ENCODE assay signal across 22 cellular contexts in genomic region chr15:28185148-28185895, GRCh38.
DNase-seq lines count a peak whose midpoint lies in the region; ATAC-seq, FAIRE-seq and TF ChIP-seq lines count a peak whose summit lies in the region.
"Had no signal": no experiment of that assay in that cellular context is flagged by ENCODE, and none has a peak within 500 bp of the region (broad histone marks: within the 10 kb centered on the region; RNA-seq: fewer than 3 reads in every experiment).

No MANE protein-coding gene starts in this region.

- H3F3A ChIP-seq in GM23248 (ENCODE audit: insufficient read depth), result no peaks in the 10 kb centered on the region

- H3K4me2 ChIP-seq in HepG2 (ENCODE audit: low read depth, low read length) (no peak overlapping the region), GM23248 (ENCODE audit: unreplicated experiment) (no peak overlapping the region)

- H3K9me2 ChIP-seq in GM23248 (ENCODE audit: insufficient read depth), result no peaks in the 10 kb centered on the region

- peaks cover 4 to 45% (median 22%) of the 10 kb centered on the region in 4 donors for H3K36me3 ChIP-seq in liver (ENCODE audit: control insufficient read depth in 4 of 4, insufficient read depth in 3 of 4, low read depth in 1 of 4, low read length in 3 of 4)
- peaks cover 3 to 47% of the 10 kb centered on the region in 2 experiments; a peak in 4 of 5 replicates for H3K36me3 ChIP-seq in HepG2 (replicated peaks in 1 of 2; ENCODE audit: control insufficient read depth in 1 of 2, insufficient read depth in 2 of 2, low read length in 2 of 2)
- peaks cover 27% of the 10 kb centered on the region for H3K36me3 ChIP-seq in GM23248 (ENCODE audit: low read depth)

- 92% methylated on average over 9 of the region's 9 CpGs for WGBS in liver
- 97% methylated on average over 9 of the region's 9 CpGs for WGBS in HepG2 (ENCODE audit: low lambda C conversion rate)
- 94% methylated on average over 9 of the region's 9 CpGs for WGBS in GM23248 (ENCODE audit: low coverage in 1 of 2, low lambda C conversion rate in 2 of 2, missing lambda C conversion rate in 2 of 2), 2 experiments

- TF ChIP-seq EP300 in HepG2 (IDR thresholded peaks at IDR 0.05; ENCODE audit: low read depth in 2 of 2, low read length in 2 of 2), result no peak
- TF ChIP-seq EP300 in HepG2 (CRISPR knock-in tag; IDR thresholded peaks at IDR 0.05; ENCODE audit: borderline replicate concordance), result no peak

- ATAC-seq in HepG2 (no peak), left cardiac atrium (peak; percentile 84 to 90), HG02885 (IDR thresholded peaks at IDR 0.05; ENCODE audit: poor library complexity, unreplicated experiment) (no peak)
- ATAC-seq: HCT116 had no signal

- no peak for TF ChIP-seq CTCF in liver (IDR thresholded peaks at IDR 0.05; ENCODE audit: low read depth, low read length, missing input control)
- no peak for TF ChIP-seq CTCF in HepG2 (CRISPR knock-in tag; IDR thresholded peaks at IDR 0.05)

- no peaks in the 10 kb centered on the region for H3K79me2 ChIP-seq in HepG2 (ENCODE audit: insufficient read depth, low read length)
- H3K79me2 ChIP-seq in GM23248 (ENCODE audit: insufficient read depth), result no peaks in the 10 kb centered on the region

- BruUV-seq in HepG2 (replicated peaks; lab: Mats Ljungman, UMichigan), result no TSS peak

- POLR2A ChIA-PET in HepG2 (lab: Yijun Ruan, JAX), result no interaction called here

- CTCF ChIA-PET in HepG2 (lab: Yijun Ruan, JAX; ENCODE audit: low intra/inter-chr PET ratio, low total read pairs), result no interaction called here

- H3K9me3 ChIP-seq in liver (ENCODE audit: control insufficient read depth in 4 of 4, low read length in 3 of 4) (no peaks in the 10 kb centered on the region), HepG2 (ENCODE audit: low read length) (no peaks in the 10 kb centered on the region), GM23248 (ENCODE audit: low read depth) (no peaks in the 10 kb centered on the region)
- H3K9me3 ChIP-seq: SJSA1 had no signal

- H3K4me1 ChIP-seq in liver (ENCODE audit: control insufficient read depth in 4 of 4, insufficient read depth in 4 of 4, low read length in 3 of 4), result no peaks in the 10 kb centered on the region
- no peaks in the 10 kb centered on the region for H3K4me1 ChIP-seq in HepG2 (ENCODE audit: insufficient read depth, low read length)
- no peaks in the 10 kb centered on the region; the same call in 1 of the 2 replicates for H3K4me1 ChIP-seq in GM23248 (ENCODE audit: insufficient read depth)
- H3K4me1 ChIP-seq: SJSA1 had no signal

- FAIRE-seq in HepG2 (lab: Jason Lieb, UNC), result no peak
- FAIRE-seq: GM19239 had no signal

- in situ Hi-C loops in HepG2 (cut with HindIII; ENCODE audit: extremely low pct_ligation_motif_present, low pct_unique_long_range_greater_than_20kb) (no loop called here), GM23248 (cut with MboI) (no loop called here)

- H4K20me1 ChIP-seq in HepG2 (ENCODE audit: insufficient read depth, low read length), result no peaks in the 10 kb centered on the region
- H4K20me1 ChIP-seq in GM23248 (ENCODE audit: insufficient read depth), result no peaks in the 10 kb centered on the region

- TF ChIP-seq RAD21 in liver (IDR thresholded peaks at IDR 0.05), result no peak
- no peak for TF ChIP-seq RAD21 in HepG2 (CRISPR knock-in tag; IDR thresholded peaks at IDR 0.05)

- H3K4me3 ChIP-seq in liver (ENCODE audit: low read depth in 1 of 3, low read length in 3 of 3) (no peak overlapping the region), HepG2 (replicated peaks in 1 of 3; ENCODE audit: insufficient read depth in 1 of 3, low read depth in 2 of 3, low read length in 3 of 3) (no peak overlapping the region), GM23248 (no peak overlapping the region)
- H3K4me3 ChIP-seq: SJSA1 had no signal

- no peak for TF ChIP-seq POLR2A in HepG2 (IDR thresholded peaks at IDR 0.05; ENCODE audit: insufficient read depth in 1 of 2, low read depth in 2 of 2, low read length in 2 of 2)

- intact Hi-C loops in HepG2 (cut with micrococcal nuclease; ENCODE audit: unreplicated experiment) (no loop called here), left cardiac atrium (cut with DNase I) (loop anchor here in 1 of 2 donors (10.0 kb wide), 1 partner anchor 61 kb away; no protein-coding TSS in a partner anchor)

- H3K27me3 ChIP-seq in liver (ENCODE audit: control insufficient read depth in 4 of 4, insufficient read depth in 4 of 4, low read length in 3 of 4), result no peaks in the 10 kb centered on the region
- no peaks in the 10 kb centered on the region for H3K27me3 ChIP-seq in HepG2 (ENCODE audit: control insufficient read depth in 1 of 2, insufficient read depth in 2 of 2, low read length in 2 of 2)
- no peaks in the 10 kb centered on the region for H3K27me3 ChIP-seq in GM23248 (replicated peaks; ENCODE audit: insufficient read depth)
- H3K27me3 ChIP-seq: SJSA1 had no signal

- no peak overlapping the region for H2AFZ ChIP-seq in HepG2 (ENCODE audit: low read length)
- H2AFZ ChIP-seq in GM23248, result no peak overlapping the region

- H3K27ac ChIP-seq in liver (ENCODE audit: low read depth in 1 of 2, low read length in 2 of 2) (no peak overlapping the region), HepG2 (ENCODE audit: extremely low read length, insufficient read depth, low read length) (no peak overlapping the region), GM23248 (no peak overlapping the region)
- H3K27ac ChIP-seq: HL-60, SJSA1 had no signal

- no peak overlapping the region for H3K9ac ChIP-seq in liver (ENCODE audit: low read depth in 1 of 2, low read length in 2 of 2)
- no peak overlapping the region for H3K9ac ChIP-seq in HepG2 (ENCODE audit: insufficient read depth, low read depth, low read length)
- no peak overlapping the region for H3K9ac ChIP-seq in GM23248

- DNase-seq in HepG2 (ENCODE audit: low spot score) (no peak), left cardiac atrium (peak; percentile 29), medulla oblongata (ENCODE audit: extremely low spot score) (peak; percentile 44), GM23248 (no peak)
- no peak for DNase-seq in stimulated activated naive CD4-positive, alpha-beta T cell treated with Interleukin-2 at 50 U/mL for 16 hours (lab: John Stamatoyannopoulos, UW)
- DNase-seq: 8988T, ACHN, Calu3, Karpas-422, NCI-H1092 treated with DMSO at 0.1 percent for 48 hours, NCI-H1436, NCI-H187, NCI-H2081 treated with DMSO at 0.1 percent for 48 hours, NCI-H2171, NCI-H524, NCI-H774 had no signal

TF ChIP-seq in liver, 16 proteins besides CTCF, POLR2A, EP300 and RAD21:
- TF ChIP-seq GABPA (IDR thresholded peaks at IDR 0.05 in 1 of 2, conservative IDR thresholded peaks at IDR 0.05 in 1 of 2) (no peak), RXRA (IDR thresholded peaks at IDR 0.05) (peak; percentile 11 to 15), ATF3 (IDR thresholded peaks at IDR 0.05) (no peak)

TF ChIP-seq in HepG2, 621 proteins besides CTCF, POLR2A, EP300 and RAD21:
- TF ChIP-seq RBFOX2 (IDR thresholded peaks at IDR 0.05; ENCODE audit: low read depth, low read length) (no peak), ZNF225 (CRISPR knock-in tag; IDR thresholded peaks at IDR 0.05) (no peak)
- TF ChIP-seq, protein P1, sequence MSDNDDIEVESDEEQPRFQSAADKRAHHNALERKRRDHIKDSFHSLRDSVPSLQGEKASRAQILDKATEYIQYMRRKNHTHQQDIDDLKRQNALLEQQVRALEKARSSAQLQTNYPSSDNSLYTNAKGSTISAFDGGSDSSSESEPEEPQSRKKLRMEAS (IDR thresholded peaks at IDR 0.05), result no peak
- TF ChIP-seq, protein P2, sequence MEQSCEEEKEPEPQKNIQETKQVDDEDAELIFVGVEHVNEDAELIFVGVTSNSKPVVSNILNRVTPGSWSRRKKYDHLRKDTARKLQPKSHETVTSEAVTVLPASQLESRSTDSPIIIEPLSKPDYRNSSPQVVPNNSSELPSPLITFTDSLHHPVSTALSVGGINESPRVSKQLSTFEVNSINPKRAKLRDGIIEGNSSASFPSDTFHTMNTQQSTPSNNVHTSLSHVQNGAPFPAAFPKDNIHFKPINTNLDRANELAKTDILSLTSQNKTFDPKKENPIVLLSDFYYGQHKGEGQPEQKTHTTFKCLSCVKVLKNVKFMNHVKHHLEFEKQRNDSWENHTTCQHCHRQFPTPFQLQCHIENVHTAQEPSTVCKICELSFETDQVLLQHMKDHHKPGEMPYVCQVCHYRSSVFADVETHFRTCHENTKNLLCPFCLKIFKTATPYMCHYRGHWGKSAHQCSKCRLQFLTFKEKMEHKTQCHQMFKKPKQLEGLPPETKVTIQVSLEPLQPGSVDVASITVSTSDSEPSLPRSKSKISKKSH (CRISPR knock-in tag; IDR thresholded peaks at IDR 0.05; ENCODE audit: borderline replicate concordance), result no peak
- TF ChIP-seq, protein P3, sequence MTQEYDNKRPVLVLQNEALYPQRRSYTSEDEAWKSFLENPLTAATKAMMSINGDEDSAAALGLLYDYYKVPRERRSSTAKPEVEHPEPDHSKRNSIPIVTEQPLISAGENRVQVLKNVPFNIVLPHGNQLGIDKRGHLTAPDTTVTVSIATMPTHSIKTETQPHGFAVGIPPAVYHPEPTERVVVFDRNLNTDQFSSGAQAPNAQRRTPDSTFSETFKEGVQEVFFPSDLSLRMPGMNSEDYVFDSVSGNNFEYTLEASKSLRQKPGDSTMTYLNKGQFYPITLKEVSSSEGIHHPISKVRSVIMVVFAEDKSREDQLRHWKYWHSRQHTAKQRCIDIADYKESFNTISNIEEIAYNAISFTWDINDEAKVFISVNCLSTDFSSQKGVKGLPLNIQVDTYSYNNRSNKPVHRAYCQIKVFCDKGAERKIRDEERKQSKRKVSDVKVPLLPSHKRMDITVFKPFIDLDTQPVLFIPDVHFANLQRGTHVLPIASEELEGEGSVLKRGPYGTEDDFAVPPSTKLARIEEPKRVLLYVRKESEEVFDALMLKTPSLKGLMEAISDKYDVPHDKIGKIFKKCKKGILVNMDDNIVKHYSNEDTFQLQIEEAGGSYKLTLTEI (CRISPR knock-in tag; conservative IDR thresholded peaks at IDR 0.05), result no peak

Comparison
In these comparisons a context has a peak if more than half of its experiments do, and no peak if none do; other contexts are left out.
1. ATAC-seq: peak in left cardiac atrium (2 of 2); none in HepG2 (single experiment) and HG02885 (single experiment).
2. DNase-seq: peak in left cardiac atrium (single experiment) and medulla oblongata (single experiment); none in HepG2 (single experiment), stimulated activated naive CD4-positive, alpha-beta T cell treated with Interleukin-2 at 50 U/mL for 16 hours (single experiment) and GM23248 (single experiment).